29 cellular contexts compared by ENCODE assay signal in the genomic region with DNA sequence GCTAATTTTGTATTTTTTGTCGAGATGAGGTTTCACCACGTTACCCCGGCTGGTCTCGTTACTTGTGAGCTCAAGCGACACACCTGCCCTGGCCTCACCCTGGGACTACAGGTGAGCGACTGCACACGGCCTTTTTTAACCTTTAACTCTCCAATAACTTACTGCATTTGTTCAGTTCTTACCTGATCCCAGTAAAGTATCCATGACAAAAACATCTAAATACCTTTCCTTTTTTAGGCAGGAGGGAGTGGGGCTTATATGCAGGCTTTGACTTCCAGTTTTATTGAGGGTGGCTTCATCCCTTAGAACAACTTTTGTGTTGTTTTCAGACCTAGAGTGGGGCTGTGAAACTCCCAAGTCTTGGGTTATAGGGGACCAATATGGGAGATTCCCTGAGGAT.
"Had no signal": no experiment of that assay in that cellular context is flagged by ENCODE, and none has a peak within 500 bp of the region (broad histone marks: within the 10 kb centered on the region; RNA-seq: fewer than 3 reads in every experiment).

No MANE protein-coding gene starts in this region.

- H3K4me1 Mint-ChIP-seq: activated CD4-positive, alpha-beta T cell treated with anti-CD3 and anti-CD28 coated beads, Interleukin-2, amount 10 ng/mL, durations not matched to agents 7 days and 5 days had no signal

- H3K4me3 ChIP-seq: esophagus squamous epithelium, lower lobe of right lung, right lobe of liver, testis, transverse colon had no signal

- H3K27me3 ChIP-seq: brain microvascular endothelial cell, esophagus squamous epithelium, right lobe of liver, testis, transverse colon had no signal

- H3K36me3 ChIP-seq: brain microvascular endothelial cell, esophagus squamous epithelium, lower lobe of right lung, right lobe of liver, transverse colon had no signal

- H3K27ac ChIP-seq: brain microvascular endothelial cell, epithelial cell of prostate, esophagus squamous epithelium, lower lobe of right lung, right lobe of liver, testis, transverse colon had no signal

- H3K36me3 Mint-ChIP-seq: natural killer cell treated with Interleukin-12 subunit alpha and Interleukin-12 subunit beta and Interleukin-15 and Interleukin-18, amount 100 ng/mL, for 72 hours had no signal

- DNase-seq: activated CD4-positive, alpha-beta memory T cell treated with anti-CD3 and anti-CD28 coated beads, Interleukin-2, amount 10 ng/mL, durations not matched to agents 7 days and 5 days; activated CD4-positive, alpha-beta T cell treated with anti-CD3 and anti-CD28 coated beads for 1 hour; activated CD4-positive, alpha-beta T cell treated with anti-CD3 and anti-CD28 coated beads, Interleukin-2, amount 10 ng/mL, durations not matched to agents 7 days and 5 days; activated CD8-positive, alpha-beta memory T cell treated with anti-CD3 and anti-CD28 coated beads, Interleukin-2, amount 50 U/mL, for 48 hours; activated gamma-delta T cell treated with Interleukin-2 at 50 U/mL for 16 hours; activated naive CD4-positive, alpha-beta T cell treated with anti-CD3 and anti-CD28 coated beads, Interleukin-2, amount 50 U/mL, for 16 hours; activated T-cell treated with anti-CD3 and anti-CD28 coated beads, Interleukin-2, amount 50 U/mL, for 24 hours; amniotic stem cell; brain microvascular endothelial cell; caudate nucleus; dermis blood vessel endothelial cell; effector CD4-positive, alpha-beta T cell; esophagus squamous epithelium; lower lobe of right lung; mesendoderm; posterior cingulate gyrus; right lobe of liver; stimulated activated CD4-positive, alpha-beta T cell treated with anti-CD3 and anti-CD28 coated beads, Interleukin-12 subunit alpha, Interleukin-12 subunit beta, amount 100 ng/mL, for 4 hours; stimulated activated CD4-positive, alpha-beta T cell treated with anti-CD3 and anti-CD28 coated beads, Interleukin-4, amount 100 ng/mL, for 1 hour; stimulated activated naive CD8-positive, alpha-beta T cell treated with anti-CD3 and anti-CD28 coated beads, Interleukin-15, Interleukin-2, amounts not matched to agents 100 U/mL and 50 U/mL, for 24 hours; T-helper 17 cell; T1000; testis; transverse colon had no signal

- H3K4me3 Mint-ChIP-seq: activated CD4-positive, alpha-beta memory T cell treated with anti-CD3 and anti-CD28 coated beads, Interleukin-2, amount 10 ng/mL, durations not matched to agents 7 days and 5 days; activated CD4-positive, alpha-beta T cell treated with anti-CD3 and anti-CD28 coated beads, Interleukin-2, amount 10 ng/mL, durations not matched to agents 7 days and 5 days; activated T-cell treated with anti-CD3 and anti-CD28 coated beads, Interleukin-2, amount 50 U/mL, for 24 hours; natural killer cell treated with Interleukin-12 subunit alpha and Interleukin-12 subunit beta and Interleukin-15 and Interleukin-18, amount 100 ng/mL, for 72 hours; T-helper 17 cell had no signal

- FAIRE-seq: astrocyte, endometrium, frontal cortex had no signal

- H3K27ac Mint-ChIP-seq: activated CD4-positive, alpha-beta memory T cell treated with anti-CD3 and anti-CD28 coated beads, Interleukin-2, amount 10 ng/mL, durations not matched to agents 7 days and 5 days; activated CD4-positive, alpha-beta T cell treated with anti-CD3 and anti-CD28 coated beads, Interleukin-2, amount 10 ng/mL, durations not matched to agents 7 days and 5 days; activated T-cell treated with anti-CD3 and anti-CD28 coated beads, Interleukin-2, amount 50 U/mL, for 24 hours; natural killer cell treated with Interleukin-12 subunit alpha and Interleukin-12 subunit beta and Interleukin-15 and Interleukin-18, amount 100 ng/mL, for 72 hours; T-helper 17 cell had no signal

- H3K9me3 Mint-ChIP-seq: activated CD4-positive, alpha-beta memory T cell treated with anti-CD3 and anti-CD28 coated beads, Interleukin-2, amount 10 ng/mL, durations not matched to agents 7 days and 5 days; activated CD4-positive, alpha-beta T cell treated with anti-CD3 and anti-CD28 coated beads, Interleukin-2, amount 10 ng/mL, durations not matched to agents 7 days and 5 days; activated T-cell treated with anti-CD3 and anti-CD28 coated beads, Interleukin-2, amount 50 U/mL, for 24 hours; natural killer cell treated with Interleukin-12 subunit alpha and Interleukin-12 subunit beta and Interleukin-15 and Interleukin-18, amount 100 ng/mL, for 72 hours had no signal

- ATAC-seq: lower lobe of right lung; natural killer cell treated with Interleukin-12 subunit alpha and Interleukin-12 subunit beta and Interleukin-15 and Interleukin-18, amount 100 ng/mL, for 72 hours; stimulated activated naive CD8-positive, alpha-beta T cell treated with anti-CD3 and anti-CD28 coated beads, Interleukin-15, Interleukin-2, amounts not matched to agents 100 U/mL and 50 U/mL, for 24 hours; T-helper 17 cell had no signal

- H3K9me3 ChIP-seq: esophagus squamous epithelium, lower lobe of right lung, right lobe of liver, testis, transverse colon had no signal
